In the genomic region with DNA sequence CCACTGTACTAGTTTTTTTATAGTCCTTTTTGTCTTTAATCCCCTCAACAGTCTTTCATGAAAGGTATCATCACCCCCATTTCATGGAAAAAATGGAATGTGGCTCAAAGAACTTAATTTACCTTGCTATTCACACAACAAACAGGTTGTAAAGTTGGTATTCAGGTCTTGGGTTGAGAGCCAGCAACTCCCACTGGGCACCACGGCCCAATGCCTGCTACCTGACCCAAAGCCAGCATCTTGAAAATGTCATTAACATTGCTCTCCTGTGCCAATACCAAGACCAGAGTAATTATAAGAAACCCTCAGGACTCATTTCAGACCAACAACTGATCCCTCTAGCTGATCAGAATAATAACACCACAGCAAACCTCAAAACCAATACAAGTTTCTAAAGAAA, we compare ENCODE assay signal across 14 cellular contexts.
DNase-seq lines count a peak whose midpoint lies in the region; ATAC-seq and TF ChIP-seq lines count a peak whose summit lies in the region.
"Had no signal": no experiment of that assay in that cellular context is flagged by ENCODE, and none has a peak within 500 bp of the region (broad histone marks: within the 10 kb centered on the region; RNA-seq: fewer than 3 reads in every experiment).

No MANE protein-coding gene starts in this region.

- POLR2A ChIA-PET in MCF 10A (lab: Yijun Ruan, JAX) = no interaction called here

- ATAC-seq in GM23338 (no peak), HG02973 (IDR thresholded peaks at IDR 0.05; ENCODE audit: unreplicated experiment) (no peak)
- ATAC-seq: A549 had no signal

- BruUV-seq in MCF 10A (replicated peaks; lab: Mats Ljungman, UMichigan) = no TSS peak

- DNase-seq in DMS79 (lab: John Stamatoyannopoulos, UW) = peak; percentile 50
- DNase-seq in GM23338 (ENCODE audit: low spot score) = no peak
- DNase-seq in cerebellar cortex (ENCODE audit: low spot score) = peak; percentile 14
- no peak for DNase-seq in MCF 10A (ENCODE audit: unreplicated experiment)
- DNase-seq in immature natural killer cell = no peak
- DNase-seq: Caco-2; CD8-positive, alpha-beta memory T cell; HCEC 1CT; HFFc6; KBM-7 had no signal

- H2AFZ ChIP-seq in GM23338 = peak overlapping the region; percentile 20; the same call in 1 of the 2 replicates

- CTCF ChIA-PET in MCF 10A (lab: Yijun Ruan, JAX) = no interaction called here

- H3K9me2 ChIP-seq in GM23338 (ENCODE audit: insufficient read depth) = 0 out of 2 replicates have a peak, but pooled peaks cover 2% of the 10 kb centered on the region

- H4K20me1 ChIP-seq in GM23338 (replicated peaks; ENCODE audit: insufficient read depth) = no peaks in the 10 kb centered on the region
- H4K20me1 ChIP-seq: BLaER1 had no signal

- no peak overlapping the region for H3K4me3 Mint-ChIP-seq in GM23338
- no peak overlapping the region for H3K4me3 Mint-ChIP-seq in MCF 10A (ENCODE audit: unreplicated experiment)
- H3K4me3 Mint-ChIP-seq in immature natural killer cell = no peak overlapping the region
- H3K4me3 Mint-ChIP-seq: CD8-positive, alpha-beta memory T cell; HFFc6 had no signal

- H3K27me3 Mint-ChIP-seq in GM23338 (ENCODE audit: insufficient read depth, low read depth, poor library complexity) (no peaks in the 10 kb centered on the region), MCF 10A (ENCODE audit: insufficient read depth, unreplicated experiment) (peaks cover 50% of the 10 kb centered on the region), immature natural killer cell (ENCODE audit: low read depth in 3 of 3) (peaks cover 0 to 9% (median 0%) of the 10 kb centered on the region in 3 donors)

- no peak overlapping the region for H3K27ac Mint-ChIP-seq in GM23338
- H3K27ac Mint-ChIP-seq in MCF 10A (ENCODE audit: low read depth, unreplicated experiment) = no peak overlapping the region
- H3K27ac Mint-ChIP-seq in immature natural killer cell = no peak overlapping the region
- H3K27ac Mint-ChIP-seq: CD8-positive, alpha-beta memory T cell; HFFc6 had no signal

- intact Hi-C loops in MCF 10A (cut with micrococcal nuclease) = no loop called here

- H3K4me1 Mint-ChIP-seq in GM23338 (peaks cover 8% of the 10 kb centered on the region), MCF 10A (ENCODE audit: insufficient read depth, unreplicated experiment) (no peaks in the 10 kb centered on the region), immature natural killer cell (peaks cover 12 to 15% of the 10 kb centered on the region in 2 donors)

- TF ChIP-seq CTCF in GM23338 (conservative IDR thresholded peaks at IDR 0.05; ENCODE audit: low read depth in 2 of 2) (no peak), MCF 10A (IDR thresholded peaks at IDR 0.05; ENCODE audit: unreplicated experiment) (no peak)

- H3K27ac ChIP-seq in GM23338 (ENCODE audit: low read depth) (no peak overlapping the region), temporal lobe (ENCODE audit: low read depth, low read length) (peak overlapping the region; percentile 58)
- H3K27ac ChIP-seq: A549, BLaER1 had no signal

- H3K79me2 ChIP-seq in GM23338 (replicated peaks; ENCODE audit: insufficient read depth) = no peaks in the 10 kb centered on the region

- H3K9me3 Mint-ChIP-seq in GM23338 (peaks cover 4% of the 10 kb centered on the region; the same call in 2 of the 3 replicates), MCF 10A (ENCODE audit: unreplicated experiment) (no peaks in the 10 kb centered on the region), immature natural killer cell (peaks cover 0 to 1% (median 0%) of the 10 kb centered on the region in 6 donors)
- H3K9me3 Mint-ChIP-seq: HFFc6 had no signal

- no peak overlapping the region for H3K4me2 ChIP-seq in GM23338
- H3K4me2 ChIP-seq: A549, BLaER1 had no signal

- H3F3A ChIP-seq in GM23338 (replicated peaks; ENCODE audit: low read depth) = no peaks in the 10 kb centered on the region

- no peaks in the 10 kb centered on the region; the same call in 2 of the 3 replicates for H3K36me3 Mint-ChIP-seq in GM23338 (ENCODE audit: low read depth)
- H3K36me3 Mint-ChIP-seq in MCF 10A (ENCODE audit: insufficient read depth, unreplicated experiment) = no peaks in the 10 kb centered on the region
- no peaks in the 10 kb centered on the region for H3K36me3 Mint-ChIP-seq in immature natural killer cell
- H3K36me3 Mint-ChIP-seq: CD8-positive, alpha-beta memory T cell had no signal

- H3K4me3 ChIP-seq in GM23338 = no peak overlapping the region
- H3K4me3 ChIP-seq: A549, BLaER1 had no signal

- H3K27me3 ChIP-seq in GM23338 (ENCODE audit: insufficient read depth) = no peaks in the 10 kb centered on the region
- H3K27me3 ChIP-seq: BLaER1 had no signal

- peaks cover 9% of the 10 kb centered on the region for H3K4me1 ChIP-seq in GM23338 (ENCODE audit: insufficient read depth)
- H3K4me1 ChIP-seq: A549, BLaER1 had no signal

- no peaks in the 10 kb centered on the region for H3K36me3 ChIP-seq in GM23338 (ENCODE audit: insufficient read depth)
- H3K36me3 ChIP-seq: BLaER1 had no signal

TF ChIP-seq in GM23338, 12 proteins besides CTCF, POLR2A, EP300 and RAD21:
- TF ChIP-seq POLR2AphosphoS5 (IDR thresholded peaks at IDR 0.05; ENCODE audit: low read depth) (no peak), ZNF331 (CRISPR knock-in tag; IDR thresholded peaks at IDR 0.05; ENCODE audit: low read depth) (no peak), NANOG (IDR thresholded peaks at IDR 0.05; ENCODE audit: borderline replicate concordance) (no peak)

Comparison
In these comparisons a context has a peak if more than half of its experiments do, and no peak if none do; other contexts are left out.
1. DNase-seq: peak in DMS79 (single experiment) and cerebellar cortex (single experiment); none in GM23338 (single experiment), MCF 10A (single experiment) and immature natural killer cell (0 of 3).